In genomic region chr2:3122525-3122924, GRCh38 we compare ENCODE assay signal across 28 cellular contexts.
"Had no signal": no experiment of that assay in that cellular context is flagged by ENCODE, and none has a peak within 500 bp of the region (broad histone marks: within the 10 kb centered on the region; RNA-seq: fewer than 3 reads in every experiment).

No MANE protein-coding gene starts in this region.

- H3K27me3 Mint-ChIP-seq: stimulated activated memory B cell treated with anti-CD40 and anti-IgM and Interleukin-4, amounts not matched to agents 10 μg/mL and 1 μg/mL and 100 μg/mL, for 72 hours; stimulated activated naive CD8-positive, alpha-beta T cell treated with anti-CD3 and anti-CD28 coated beads, Interleukin-15, amount 100 ng/mL, for 72 hours; stimulated activated naive CD8-positive, alpha-beta T cell treated with anti-CD3 and anti-CD28 coated beads, Interleukin-15, Interleukin-2, amounts not matched to agents 100 ng/mL and 50 ng/mL, for 24 hours; type B pancreatic cell had no signal

- H3K36me3 Mint-ChIP-seq: stimulated activated effector memory CD8-positive, alpha-beta T cell treated with anti-CD3 and anti-CD28 coated beads, Interleukin-12 subunit alpha, Interleukin-12 subunit beta, amount 100 ng/mL, for 72 hours had no signal

- DNase-seq: stimulated activated CD4-positive, alpha-beta T cell treated with anti-CD3 and anti-CD28 coated beads, Interleukin-2, amount 100 ng/mL, for 48 hours; stimulated activated CD4-positive, alpha-beta T cell treated with anti-CD3 and anti-CD28 coated beads, Interleukin-4, amount 100 ng/mL, for 1 hour; stimulated activated CD4-positive, alpha-beta T cell treated with anti-CD3 and anti-CD28 coated beads, Interleukin-4, amount 100 ng/mL, for 24 hours; stimulated activated CD4-positive, alpha-beta T cell treated with anti-CD3 and anti-CD28 coated beads, Interleukin-4, amount 100 ng/mL, for 4 hours; stimulated activated CD8-positive, alpha-beta memory T cell treated with anti-CD3 and anti-CD28 coated beads, Interleukin-4, amount 100 ng/mL, for 48 hours; stimulated activated naive B cell treated with anti-CD40 and anti-IgM and Interleukin-4, amounts not matched to agents 10 μg/mL and 1 μg/mL and 100 μg/mL, for 72 hours; stimulated activated naive CD4-positive, alpha-beta T cell; stimulated activated naive CD4-positive, alpha-beta T cell treated with Interleukin-2 at 50 U/mL for 16 hours; stimulated activated naive CD8-positive, alpha-beta T cell treated with anti-CD3 and anti-CD28 coated beads, Interleukin-15, amount 100 ng/mL, for 72 hours; stimulated activated naive CD8-positive, alpha-beta T cell treated with anti-CD3 and anti-CD28 coated beads, Interleukin-15, Interleukin-2, amounts not matched to agents 100 U/mL and 50 U/mL, for 24 hours; stomach; substantia nigra; testis; thyroid gland; tibial artery; transverse colon; trophoblast cell; upper lobe of left lung; upper lobe of right lung; uterus had no signal

- ATAC-seq: stimulated activated effector memory CD8-positive, alpha-beta T cell treated with anti-CD3 and anti-CD28 coated beads, Interleukin-12 subunit alpha, Interleukin-12 subunit beta, amount 100 ng/mL, for 72 hours; stimulated activated memory B cell treated with anti-CD40 and anti-IgM and Interleukin-4, amounts not matched to agents 10 μg/mL and 1 μg/mL and 100 μg/mL, for 72 hours; stimulated activated naive B cell treated with anti-CD40 and anti-IgM and Interleukin-4, amounts not matched to agents 10 μg/mL and 1 μg/mL and 100 μg/mL, for 72 hours; stimulated activated naive CD8-positive, alpha-beta T cell treated with anti-CD3 and anti-CD28 coated beads, Interleukin-15, amount 100 ng/mL, for 72 hours; stimulated activated naive CD8-positive, alpha-beta T cell treated with anti-CD3 and anti-CD28 coated beads, Interleukin-15, Interleukin-2, amounts not matched to agents 100 U/mL and 50 U/mL, for 24 hours; upper lobe of right lung had no signal

- H3K27ac ChIP-seq: stomach, suprapubic skin, testis, thoracic aorta, thyroid gland, tibial artery, tibial nerve, transverse colon, upper lobe of left lung, upper lobe of right lung, uterus, vagina had no signal

- H3K4me3 ChIP-seq: stomach, suprapubic skin, testis, thoracic aorta, thyroid gland, tibial artery, tibial nerve, transverse colon, upper lobe of left lung, upper lobe of right lung, uterus, vagina had no signal

- H3K27ac Mint-ChIP-seq: stimulated activated effector memory CD8-positive, alpha-beta T cell treated with anti-CD3 and anti-CD28 coated beads, Interleukin-12 subunit alpha, Interleukin-12 subunit beta, amount 100 ng/mL, for 72 hours; stimulated activated memory B cell treated with anti-CD40 and anti-IgM and Interleukin-4, amounts not matched to agents 10 μg/mL and 1 μg/mL and 100 μg/mL, for 72 hours; stimulated activated naive B cell treated with anti-CD40 and anti-IgM and Interleukin-4, amounts not matched to agents 10 μg/mL and 1 μg/mL and 100 μg/mL, for 72 hours; stimulated activated naive CD8-positive, alpha-beta T cell treated with anti-CD3 and anti-CD28 coated beads, Interleukin-15, amount 100 ng/mL, for 72 hours; stimulated activated naive CD8-positive, alpha-beta T cell treated with anti-CD3 and anti-CD28 coated beads, Interleukin-15, Interleukin-2, amounts not matched to agents 100 ng/mL and 50 ng/mL, for 24 hours; type B pancreatic cell had no signal

- H3K27me3 ChIP-seq: stomach, suprapubic skin, testis, thyroid gland, tibial nerve, transverse colon, upper lobe of left lung, upper lobe of right lung, uterus, vagina had no signal

- H3K9me3 ChIP-seq: stomach, suprapubic skin, testis, thyroid gland, tibial artery, upper lobe of left lung, upper lobe of right lung, uterus, vagina had no signal

- H3K9me3 Mint-ChIP-seq: stimulated activated effector memory CD8-positive, alpha-beta T cell treated with anti-CD3 and anti-CD28 coated beads, Interleukin-12 subunit alpha, Interleukin-12 subunit beta, amount 100 ng/mL, for 72 hours; stimulated activated naive CD8-positive, alpha-beta T cell treated with anti-CD3 and anti-CD28 coated beads, Interleukin-15, Interleukin-2, amounts not matched to agents 100 ng/mL and 50 ng/mL, for 24 hours had no signal

- H3K4me1 ChIP-seq: stomach, suprapubic skin, testis, thyroid gland, tibial artery, transverse colon, upper lobe of left lung, upper lobe of right lung, uterus, vagina had no signal

- H3K4me3 Mint-ChIP-seq: stimulated activated effector memory CD8-positive, alpha-beta T cell treated with anti-CD3 and anti-CD28 coated beads, Interleukin-12 subunit alpha, Interleukin-12 subunit beta, amount 100 ng/mL, for 72 hours; stimulated activated memory B cell treated with anti-CD40 and anti-IgM and Interleukin-4, amounts not matched to agents 10 μg/mL and 1 μg/mL and 100 μg/mL, for 72 hours; stimulated activated naive B cell treated with anti-CD40 and anti-IgM and Interleukin-4, amounts not matched to agents 10 μg/mL and 1 μg/mL and 100 μg/mL, for 72 hours; stimulated activated naive CD8-positive, alpha-beta T cell treated with anti-CD3 and anti-CD28 coated beads, Interleukin-15, amount 100 ng/mL, for 72 hours; stimulated activated naive CD8-positive, alpha-beta T cell treated with anti-CD3 and anti-CD28 coated beads, Interleukin-15, Interleukin-2, amounts not matched to agents 100 ng/mL and 50 ng/mL, for 24 hours; type B pancreatic cell had no signal

- H3K36me3 ChIP-seq: stomach, suprapubic skin, thoracic aorta, thyroid gland, tibial artery, tibial nerve, transverse colon, upper lobe of left lung, upper lobe of right lung, uterus, vagina had no signal

- H3K4me1 Mint-ChIP-seq: stimulated activated effector memory CD8-positive, alpha-beta T cell treated with anti-CD3 and anti-CD28 coated beads, Interleukin-12 subunit alpha, Interleukin-12 subunit beta, amount 100 ng/mL, for 72 hours; stimulated activated memory B cell treated with anti-CD40 and anti-IgM and Interleukin-4, amounts not matched to agents 10 μg/mL and 1 μg/mL and 100 μg/mL, for 72 hours; stimulated activated naive CD8-positive, alpha-beta T cell treated with anti-CD3 and anti-CD28 coated beads, Interleukin-15, amount 100 ng/mL, for 72 hours had no signal
